11 cellular contexts compared by ENCODE assay signal in the genomic region with DNA sequence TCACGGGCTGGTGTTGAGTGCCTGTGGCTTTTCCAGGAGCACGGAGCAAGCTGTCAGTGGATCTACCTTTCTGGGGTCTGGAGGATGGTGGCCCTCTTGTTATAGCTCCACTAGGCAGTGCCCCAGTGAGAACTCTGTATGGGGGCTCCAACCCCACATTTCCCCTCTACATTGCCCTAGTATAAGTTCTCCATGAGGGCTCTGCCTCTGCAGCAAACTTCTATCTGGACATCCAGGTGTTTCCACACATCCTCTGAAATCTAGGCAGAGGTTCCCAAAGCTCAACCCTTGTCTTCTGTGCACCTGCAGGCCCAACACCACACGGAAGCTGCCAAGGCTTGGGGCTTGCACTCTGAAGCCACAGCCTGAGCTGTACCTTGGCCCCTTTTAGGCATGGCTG.
"Had no signal": no experiment of that assay in that cellular context is flagged by ENCODE, and none has a peak within 500 bp of the region (broad histone marks: within the 10 kb centered on the region; RNA-seq: fewer than 3 reads in every experiment).

No MANE protein-coding gene starts in this region.

- H3K27ac Mint-ChIP-seq: GM23338, H9, HFFc6 had no signal

- H3K9me3 ChIP-seq: HAP-1 had no signal

- H3K4me1 Mint-ChIP-seq: GM23338, H9 had no signal

- H3K9me3 Mint-ChIP-seq: HFFc6 had no signal

- ATAC-seq: GM23338, HCT116 had no signal

- H3K27ac ChIP-seq: GM23248 had no signal

- DNase-seq: GM23248, GOT3, H7, H9, HCEC 1CT, HFFc6 had no signal

- FAIRE-seq: H1, H54 had no signal

- H3K4me1 ChIP-seq: HAP-1 had no signal

- H3K36me3 ChIP-seq: HAP-1 had no signal

- H3K4me2 ChIP-seq: GM23338 had no signal

- H2AFZ ChIP-seq: GM23248, GM23338 had no signal

- H3K4me3 ChIP-seq: GM23248, GM23338, HAP-1 had no signal

- H3K4me3 Mint-ChIP-seq: GM23338, H9, HFFc6 had no signal

- H3K9ac ChIP-seq: GM23248 had no signal
